In the genomic region with DNA sequence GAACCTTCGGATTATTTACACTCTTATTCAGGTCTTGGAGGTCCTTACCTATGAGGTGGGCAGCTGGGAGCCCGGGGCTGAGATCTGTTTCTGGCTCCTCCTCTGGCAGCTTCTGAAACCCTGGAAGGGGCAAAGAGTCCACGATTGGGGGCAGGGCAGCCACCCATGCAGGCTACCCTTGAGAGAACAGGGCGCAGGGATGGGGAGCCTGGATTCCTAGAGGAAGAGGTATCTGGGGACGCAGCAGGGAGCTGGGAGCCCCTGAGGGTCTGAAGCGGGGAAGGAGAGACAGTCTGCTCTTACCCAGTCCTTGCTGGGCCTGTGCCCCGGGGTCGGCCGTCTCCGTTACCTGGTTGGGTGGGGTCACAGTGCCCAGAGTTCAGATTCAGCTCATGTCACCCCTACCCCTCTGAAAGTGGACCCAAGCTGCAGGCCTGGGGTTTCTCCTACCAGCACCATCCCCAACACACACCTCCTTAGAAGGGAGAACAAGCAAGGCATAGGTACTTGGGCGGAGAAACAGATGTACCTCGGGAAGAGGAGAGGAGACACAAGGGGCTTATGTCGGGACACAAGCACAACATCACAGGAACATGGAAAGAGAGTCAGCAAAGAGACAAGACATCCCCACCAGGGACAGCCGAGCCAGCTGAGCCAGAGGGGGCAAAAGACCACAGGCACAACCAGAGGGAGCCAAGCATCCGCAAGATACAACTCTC, we compare ENCODE assay signal across 8 cellular contexts. TPM values are rescaled to one million over a fixed set of nuclear protein-coding genes. Genes with fewer than 3 reads are reported as not detected.
A peak's percentile ranks its signal among the peaks of the same experiment; 100 is the strongest.
DNase-seq lines count a peak whose midpoint lies in the region; ATAC-seq and TF ChIP-seq lines count a peak whose summit lies in the region.

No MANE protein-coding gene starts in this region.

- H4K20me1 ChIP-seq in OCI-LY1 (ENCODE audit: insufficient read depth, low read length): no peaks in the 10 kb centered on the region

- peaks cover 79% of the 10 kb centered on the region for H3K4me1 ChIP-seq in CD4-positive, alpha-beta memory T cell (ENCODE audit: insufficient read depth, low read length)
- peaks cover 62% of the 10 kb centered on the region for H3K4me1 ChIP-seq in OCI-LY1 (ENCODE audit: insufficient read depth, low read length, severe bottlenecking)
- H3K4me1 ChIP-seq in duodenal mucosa (ENCODE audit: control insufficient read depth in 1 of 2, insufficient read depth in 2 of 2, low read length in 2 of 2): peaks cover 17 to 28% of the 10 kb centered on the region in 2 donors
- peaks cover 0 to 17% of the 10 kb centered on the region in 2 donors for H3K4me1 ChIP-seq in muscle layer of duodenum (ENCODE audit: control insufficient read depth in 1 of 2, insufficient read depth in 2 of 2, low read length in 2 of 2)

- H3K9me2 ChIP-seq in OCI-LY1 (ENCODE audit: low read depth, low read length): no peaks in the 10 kb centered on the region

- intact Hi-C loops in CD4-positive, alpha-beta memory T cell (cut with micrococcal nuclease): loop anchor here (1.0 to 5.0 kb wide), 5 partner anchors 16 to 89 kb away; a partner anchor contains a TSS

- H3K36me3 Mint-ChIP-seq in CD4-positive, alpha-beta memory T cell: peaks cover 48% of the 10 kb centered on the region in 2 donors

- H3K4me2 ChIP-seq in OCI-LY1 (ENCODE audit: low read length): peak overlapping the region; percentile 88

- DNase-seq in CD4-positive, alpha-beta memory T cell: no peak
- DNase-seq in NCI-H1694 treated with DMSO at 0.1 percent for 48 hours (lab: John Stamatoyannopoulos, UW) (no peak), COLO829 (ENCODE audit: low spot score) (no peak), NCI-H2227 (lab: John Stamatoyannopoulos, UW; ENCODE audit: unreplicated experiment) (no peak)

- H3K9me3 Mint-ChIP-seq in CD4-positive, alpha-beta memory T cell: no peaks in the 10 kb centered on the region

- H3K9ac ChIP-seq in OCI-LY1 (ENCODE audit: low read length) (peak overlapping the region; percentile 88), duodenal mucosa (ENCODE audit: low read depth in 1 of 2, low read length in 2 of 2) (peak overlapping the region; percentile 71 to 99)

- peak overlapping the region; percentile 96 to 100 (median 99) for H3K27ac Mint-ChIP-seq in CD4-positive, alpha-beta memory T cell

- H3K27me3 Mint-ChIP-seq in CD4-positive, alpha-beta memory T cell: no peaks in the 10 kb centered on the region

- CTCF ChIA-PET in CD4-positive, alpha-beta memory T cell (lab: Charles Lee; ENCODE audit: partially characterized antibody): interaction anchor here (1.1 to 19.7 kb wide), 9 partner anchors 8 to 246 kb away, joined by 3 to 962 read pairs (median 16); a partner anchor contains a TSS

- no peaks in the 10 kb centered on the region for H3F3A ChIP-seq in OCI-LY1 (ENCODE audit: insufficient read depth, low read length)

- no peaks in the 10 kb centered on the region for H3K79me2 ChIP-seq in OCI-LY1 (ENCODE audit: insufficient read depth, low read length)

- no peak overlapping the region for H2AFZ ChIP-seq in OCI-LY1 (ENCODE audit: low read length)

- peak overlapping the region; percentile 95 to 100 (median 99) for H3K4me3 Mint-ChIP-seq in CD4-positive, alpha-beta memory T cell

- POLR2A ChIA-PET in CD4-positive, alpha-beta memory T cell (lab: Charles Lee; ENCODE audit: partially characterized antibody): interaction anchor here (0.7 to 52.5 kb wide), 29 partner anchors 1 to 1637 kb away, joined by 3 to 3597 read pairs (median 5); a partner anchor contains a TSS

- peaks cover 35 to 95% (median 58%) of the 10 kb centered on the region in 4 donors for H3K4me1 Mint-ChIP-seq in CD4-positive, alpha-beta memory T cell

- no peaks in the 10 kb centered on the region for H3K27me3 ChIP-seq in CD4-positive, alpha-beta memory T cell (ENCODE audit: insufficient read depth, low read length)
- H3K27me3 ChIP-seq in OCI-LY1 (ENCODE audit: insufficient read depth, low read length) (no peaks in the 10 kb centered on the region), duodenal mucosa (ENCODE audit: control insufficient read depth in 1 of 2, insufficient read depth in 2 of 2, low read length in 2 of 2) (peaks cover 0 to 5% of the 10 kb centered on the region in 2 donors), muscle layer of duodenum (ENCODE audit: low read depth, low read length) (no peaks in the 10 kb centered on the region)

- no peak for ATAC-seq in GM19467 (IDR thresholded peaks at IDR 0.05; ENCODE audit: unreplicated experiment)

- H3K27ac ChIP-seq in CD4-positive, alpha-beta memory T cell (ENCODE audit: low read depth, low read length): peak overlapping the region; percentile 92
- peak overlapping the region; percentile 96 for H3K27ac ChIP-seq in OCI-LY1 (ENCODE audit: low read depth, low read length, poor library complexity, severe bottlenecking)
- peak overlapping the region; percentile 25 for H3K27ac ChIP-seq in duodenal mucosa (ENCODE audit: low read depth, low read length)
- H3K27ac ChIP-seq in muscle layer of duodenum (ENCODE audit: low read length): peak overlapping the region; percentile 65

- H3K4me3 ChIP-seq in CD4-positive, alpha-beta memory T cell (ENCODE audit: low read length in 2 of 2): peak overlapping the region; percentile 89 to 95
- H3K4me3 ChIP-seq in OCI-LY1 (ENCODE audit: low read depth, low read length, poor library complexity, severe bottlenecking) (peak overlapping the region; percentile 92), duodenal mucosa (ENCODE audit: low read depth in 1 of 2, low read length in 2 of 2) (peak overlapping the region; percentile 91 to 92), muscle layer of duodenum (ENCODE audit: low read depth in 1 of 2, low read length in 2 of 2) (peak overlapping the region; percentile 83 to 86)

- H3K9me3 ChIP-seq in CD4-positive, alpha-beta memory T cell (ENCODE audit: control insufficient read depth in 1 of 2, low read length in 2 of 2): no peaks in the 10 kb centered on the region
- no peaks in the 10 kb centered on the region for H3K9me3 ChIP-seq in OCI-LY1 (ENCODE audit: low read length)
- H3K9me3 ChIP-seq in duodenal mucosa (ENCODE audit: control insufficient read depth in 1 of 2, low read length in 2 of 2): no peaks in the 10 kb centered on the region
- H3K9me3 ChIP-seq in muscle layer of duodenum (ENCODE audit: control insufficient read depth in 1 of 2, low read length in 2 of 2): no peaks in the 10 kb centered on the region

- no peak for TF ChIP-seq CTCF in OCI-LY1 (IDR thresholded peaks at IDR 0.05; ENCODE audit: low read length)

- peaks cover 12% of the 10 kb centered on the region for H3K36me3 ChIP-seq in CD4-positive, alpha-beta memory T cell (ENCODE audit: insufficient read depth, low read length)
- H3K36me3 ChIP-seq in OCI-LY1 (ENCODE audit: insufficient read depth, low read length): no peaks in the 10 kb centered on the region
- H3K36me3 ChIP-seq in duodenal mucosa (ENCODE audit: control insufficient read depth in 1 of 2, insufficient read depth in 2 of 2, low read length in 2 of 2): no peaks in the 10 kb centered on the region
- H3K36me3 ChIP-seq in muscle layer of duodenum (ENCODE audit: control insufficient read depth in 1 of 2, insufficient read depth in 2 of 2, low read length in 2 of 2): no peaks in the 10 kb centered on the region

RNA-seq across cellular contexts. Expression of a gene that starts 0.6 kb away (rescaled TPM):
- total RNA-seq in CD4-positive, alpha-beta memory T cell: 100 to 1,000 TPM; 802 to 835 TPM
- polyA plus RNA-seq in CD4-positive, alpha-beta memory T cell: 1,000 to 10,000 TPM; 2,431 to 3,276 TPM

RNA-seq across cellular contexts. Expression of a gene that starts 4.4 kb away (rescaled TPM):
- 10 to 100 TPM; 13.6 to 20.3 TPM for total RNA-seq in CD4-positive, alpha-beta memory T cell
- polyA plus RNA-seq in CD4-positive, alpha-beta memory T cell: 10 to 100 TPM; 30.4 to 34.8 TPM

RNA-seq across cellular contexts. Expression of a gene that starts 6.3 kb away (rescaled TPM):
- total RNA-seq in CD4-positive, alpha-beta memory T cell: 10 to 100 TPM; 25.0 to 28.2 TPM
- 10 to 100 TPM in 1 of 2 donors, 1 to 10 TPM in 1; 3.9 to 10.1 TPM for polyA plus RNA-seq in CD4-positive, alpha-beta memory T cell

RNA-seq across cellular contexts. Expression of a gene that starts 9.6 kb away (rescaled TPM):
- total RNA-seq in CD4-positive, alpha-beta memory T cell: 10 to 100 TPM; 17.3 to 17.5 TPM
- polyA plus RNA-seq in CD4-positive, alpha-beta memory T cell: 10 to 100 TPM; 27.7 to 31.1 TPM

RNA-seq across cellular contexts. Expression of a gene that starts 11.1 kb away (rescaled TPM):
- 1 to 10 TPM; 3.0 to 4.6 TPM for total RNA-seq in CD4-positive, alpha-beta memory T cell
- polyA plus RNA-seq in CD4-positive, alpha-beta memory T cell: 10 to 100 TPM; 28.4 to 28.7 TPM

Comparison
In these comparisons a context has a peak if more than half of its experiments do, and no peak if none do; other contexts are left out.
1. H3K27ac ChIP-seq: peak in every context shown above with its lines; median percentile 96 in OCI-LY1; 92 in CD4-positive, alpha-beta memory T cell; 65 in muscle layer of duodenum; 25 in duodenal mucosa.